ENCODE assay signal across 8 cellular contexts in genomic region chr4:184250795-184251679, GRCh38. TPM values are rescaled to one million over a fixed set of nuclear protein-coding genes. Genes with fewer than 3 reads are reported as not detected.
DNase-seq lines count a peak whose midpoint lies in the region; ATAC-seq and TF ChIP-seq lines count a peak whose summit lies in the region.

No MANE protein-coding gene starts in this region.

- CTCF ChIA-PET in naive thymus-derived CD4-positive, alpha-beta T cell (lab: Charles Lee): interaction anchor here (0.6 to 1.2 kb wide), 5 partner anchors 27 to 845 kb away, joined by 3 to 4 read pairs (median 3); no protein-coding TSS in a partner anchor

- no peaks in the 10 kb centered on the region for H3K4me1 ChIP-seq in endodermal cell (ENCODE audit: control insufficient read depth, insufficient read depth, low read length)
- no peaks in the 10 kb centered on the region for H3K4me1 ChIP-seq in naive thymus-derived CD4-positive, alpha-beta T cell (ENCODE audit: control insufficient read depth in 2 of 2, insufficient read depth in 2 of 2, low read length in 2 of 2)

- intact Hi-C loops in naive thymus-derived CD4-positive, alpha-beta T cell (cut with micrococcal nuclease): loop anchor here (1.0 to 2.0 kb wide), 7 partner anchors 14 to 779 kb away; no protein-coding TSS in a partner anchor

- H3K36me3 ChIP-seq in endodermal cell (ENCODE audit: control insufficient read depth, insufficient read depth, low read length): no peaks in the 10 kb centered on the region
- H3K36me3 ChIP-seq in naive thymus-derived CD4-positive, alpha-beta T cell (ENCODE audit: control insufficient read depth in 2 of 3, insufficient read depth in 3 of 3, low read length in 3 of 3): no peaks in the 10 kb centered on the region

- no peaks in the 10 kb centered on the region for H3K27me3 ChIP-seq in endodermal cell (ENCODE audit: control insufficient read depth, insufficient read depth, low read length, poor library complexity, severe bottlenecking)
- H3K27me3 ChIP-seq in naive thymus-derived CD4-positive, alpha-beta T cell (ENCODE audit: control insufficient read depth in 2 of 2, insufficient read depth in 2 of 2, low read length in 2 of 2): no peaks in the 10 kb centered on the region

- H3K9ac ChIP-seq in endodermal cell (ENCODE audit: extremely low read depth, low read length, poor library complexity, severe bottlenecking): no peak overlapping the region

- peaks cover 18% of the 10 kb centered on the region for H3K9me3 Mint-ChIP-seq in endodermal cell
- H3K9me3 Mint-ChIP-seq in naive thymus-derived CD4-positive, alpha-beta T cell: no peaks in the 10 kb centered on the region

- H3K27ac Mint-ChIP-seq in endodermal cell: no peak overlapping the region
- H3K27ac Mint-ChIP-seq in naive thymus-derived CD4-positive, alpha-beta T cell: peak overlapping the region in 4 of 9 donors; percentile 1 to 65 (median 14)

- peak; percentile 25 for DNase-seq in DMS153 treated with DMSO at 0.1 percent for 48 hours (lab: John Stamatoyannopoulos, UW; ENCODE audit: unreplicated experiment)
- peak; percentile 87 for DNase-seq in NAMALWA (ENCODE audit: low spot score)
- DNase-seq in endodermal cell: no peak
- peak in 7 of 9 donors; percentile 26 to 67 (median 59) for DNase-seq in naive thymus-derived CD4-positive, alpha-beta T cell
- no peak for DNase-seq in OCI-M2 (lab: John Stamatoyannopoulos, UW; ENCODE audit: unreplicated experiment)
- DNase-seq in middle frontal gyrus (ENCODE audit: extremely low spot score, low spot score): no peak

- H3K36me3 Mint-ChIP-seq in endodermal cell (ENCODE audit: low read depth): no peaks in the 10 kb centered on the region
- H3K36me3 Mint-ChIP-seq in naive thymus-derived CD4-positive, alpha-beta T cell: peaks cover 0 to 2% (median 0%) of the 10 kb centered on the region in 5 donors

- no peak overlapping the region for H3K4me3 ChIP-seq in endodermal cell (ENCODE audit: low read length)
- no peak overlapping the region for H3K4me3 ChIP-seq in naive thymus-derived CD4-positive, alpha-beta T cell (ENCODE audit: low read length)

- H3K9me3 ChIP-seq in endodermal cell (ENCODE audit: control insufficient read depth, low read length): peaks cover 6% of the 10 kb centered on the region
- no peaks in the 10 kb centered on the region for H3K9me3 ChIP-seq in naive thymus-derived CD4-positive, alpha-beta T cell (ENCODE audit: control insufficient read depth in 2 of 3, low read length in 3 of 3)

- TF ChIP-seq CTCF in endodermal cell (conservative IDR thresholded peaks at IDR 0.05): peak; percentile 81

- no peak overlapping the region for H3K4me3 Mint-ChIP-seq in endodermal cell
- no peak overlapping the region for H3K4me3 Mint-ChIP-seq in naive thymus-derived CD4-positive, alpha-beta T cell

- H3K27ac ChIP-seq in endodermal cell (ENCODE audit: low read depth, low read length): no peak overlapping the region
- H3K27ac ChIP-seq in naive thymus-derived CD4-positive, alpha-beta T cell (ENCODE audit: low read depth, low read length): no peak overlapping the region

- WGBS in endodermal cell (ENCODE audit: insufficient coverage in 1 of 2, insufficient read length in 1 of 2), 2 experiments: 83% methylated on average over 22 to 23 of the region's 23 CpGs

- H3K27me3 Mint-ChIP-seq in endodermal cell (ENCODE audit: insufficient read depth): no peaks in the 10 kb centered on the region
- H3K27me3 Mint-ChIP-seq in naive thymus-derived CD4-positive, alpha-beta T cell: peaks cover 0 to 4% (median 0%) of the 10 kb centered on the region in 5 donors

- POLR2A ChIA-PET in naive thymus-derived CD4-positive, alpha-beta T cell (lab: Charles Lee): no interaction called here

- peak; percentile 86 for ATAC-seq in GM21390 (IDR thresholded peaks at IDR 0.05; ENCODE audit: unreplicated experiment)
- peak; percentile 89 for ATAC-seq in SK-N-SH treated with all-trans-retinoic acid at 6 μM for 48 hours
- peak; percentile 82 for ATAC-seq in naive thymus-derived CD4-positive, alpha-beta T cell

- H3K4me1 Mint-ChIP-seq in endodermal cell: no peaks in the 10 kb centered on the region
- H3K4me1 Mint-ChIP-seq in naive thymus-derived CD4-positive, alpha-beta T cell: peaks cover 0 to 14% (median 0%) of the 10 kb centered on the region in 7 donors

TF ChIP-seq in SK-N-SH treated with all-trans-retinoic acid at 6 μM for 48 hours, 23 proteins besides CTCF, POLR2A, EP300 and RAD21:
- TF ChIP-seq CREB5 (CRISPR knock-in tag; IDR thresholded peaks at IDR 0.05; ENCODE audit: low read depth): no peak
- no peak for TF ChIP-seq ZFP30 (CRISPR knock-in tag; IDR thresholded peaks at IDR 0.05)
- TF ChIP-seq CSRNP3 (CRISPR knock-in tag; IDR thresholded peaks at IDR 0.05): no peak
- no peak for TF ChIP-seq SNAI2 (CRISPR knock-in tag; IDR thresholded peaks at IDR 0.05)
- TF ChIP-seq ZNF8 (CRISPR knock-in tag; IDR thresholded peaks at IDR 0.05): no peak
- no peak for TF ChIP-seq GLIS3 (CRISPR knock-in tag; IDR thresholded peaks at IDR 0.05)

RNA-seq across cellular contexts. Expression of gene ENPP6, which starts 33.4 kb away (rescaled TPM):
- total RNA-seq in endodermal cell: under 1 TPM in 1 of 2 donors, not detected in 1; 0.07 TPM
- 0.11 TPM for polyA plus RNA-seq in endodermal cell (2013, experiment 1 of 2)
- polyA plus RNA-seq in endodermal cell (2013, experiment 2 of 2): not detected
- 1 to 10 TPM in 1 of 5 experiments, not detected in 4; 3.1 TPM for total RNA-seq in naive thymus-derived CD4-positive, alpha-beta T cell
- polyA plus RNA-seq in naive thymus-derived CD4-positive, alpha-beta T cell: not detected

Comparison
In these comparisons a context has a peak if more than half of its experiments do, and no peak if none do; other contexts are left out.
1. DNase-seq: peak in DMS153 treated with DMSO at 0.1 percent for 48 hours (single experiment), NAMALWA (single experiment) and naive thymus-derived CD4-positive, alpha-beta T cell (7 of 9); none in endodermal cell (single experiment), OCI-M2 (single experiment) and middle frontal gyrus (single experiment).
2. Peak in every context shown above with its lines, with median percentiles within 50 percentile points of each other: ATAC-seq.